In the genomic region with DNA sequence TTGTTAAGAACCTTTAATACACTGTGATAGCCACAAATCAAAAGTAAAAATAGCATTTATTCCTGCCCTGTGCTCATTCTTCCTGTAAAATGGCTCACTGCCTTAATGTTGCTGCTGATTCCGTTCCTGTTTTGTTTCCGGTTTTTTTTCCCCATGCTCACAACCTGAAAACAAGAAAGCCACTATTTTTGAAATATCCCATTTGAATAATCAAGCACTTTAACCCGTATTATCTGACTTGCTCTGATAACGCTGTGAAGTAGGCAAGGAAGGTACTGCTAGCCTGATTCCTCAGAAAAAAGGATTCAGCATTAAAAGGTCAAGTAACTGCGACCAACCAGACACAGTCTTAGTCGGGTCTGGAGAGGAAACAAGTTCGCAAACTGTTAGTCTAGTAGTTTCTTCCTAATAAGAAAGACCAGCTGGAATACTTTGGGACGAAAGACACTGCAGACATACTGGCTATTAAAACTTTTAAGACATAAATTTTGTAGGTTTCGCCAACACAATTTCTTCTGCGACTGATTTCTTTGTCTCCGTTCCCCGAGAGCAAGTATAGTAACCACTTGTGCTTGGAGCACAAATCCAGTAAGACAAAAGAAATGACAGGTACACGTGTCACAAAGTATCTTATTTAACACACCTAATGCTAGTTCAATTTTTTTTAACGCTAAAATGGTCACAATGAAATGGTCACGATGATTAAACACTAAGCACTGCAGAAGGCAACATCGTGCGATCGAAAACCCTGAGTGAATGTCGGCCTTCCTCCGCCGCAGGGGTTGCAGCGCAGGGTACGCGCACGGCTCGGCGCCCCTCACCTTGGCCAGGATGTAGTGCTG, we compare ENCODE assay signal across 8 cellular contexts. TPM values are rescaled to one million over a fixed set of nuclear protein-coding genes. Genes with fewer than 3 reads are reported as not detected.
DNase-seq lines count a peak whose midpoint lies in the region; ATAC-seq and TF ChIP-seq lines count a peak whose summit lies in the region.

No MANE protein-coding gene starts in this region.

- no peak for DNase-seq in activated CD8-positive, alpha-beta memory T cell treated with anti-CD3 and anti-CD28 coated beads, Interleukin-2, amount 10 ng/mL, durations not matched to agents 7 days and 5 days
- DNase-seq in activated CD8-positive, alpha-beta memory T cell treated with anti-CD3 and anti-CD28 coated beads, Interleukin-2, amount 50 U/mL, for 48 hours, result no peak
- DNase-seq in NCI-H2227 (lab: John Stamatoyannopoulos, UW; ENCODE audit: unreplicated experiment) (peak; percentile 29), hepatic stellate cell (ENCODE audit: low spot score) (peak; percentile 7), retinal pigment epithelial cell (ENCODE audit: low read depth) (no peak), cerebellar nuclear complex (lab: John Stamatoyannopoulos, UW) (no peak)
- peak; percentile 17 for DNase-seq in activated naive CD8-positive, alpha-beta T cell treated with anti-CD3 and anti-CD28 coated beads, Interleukin-2, amount 50 U/mL, for 24 hours

- H3K9me3 Mint-ChIP-seq in activated CD8-positive, alpha-beta memory T cell treated with anti-CD3 and anti-CD28 coated beads, Interleukin-2, amount 10 ng/mL, durations not matched to agents 7 days and 5 days (ENCODE audit: low read depth), result no peaks in the 10 kb centered on the region
- H3K9me3 Mint-ChIP-seq in activated naive CD8-positive, alpha-beta T cell treated with anti-CD3 and anti-CD28 coated beads, Interleukin-2, amount 50 U/mL, for 24 hours, result no peaks in the 10 kb centered on the region

- no peak for TF ChIP-seq CTCF in retinal pigment epithelial cell (conservative IDR thresholded peaks at IDR 0.05; ENCODE audit: low read depth, low read length)

- CTCF ChIA-PET in activated CD8-positive, alpha-beta memory T cell treated with anti-CD3 and anti-CD28 coated beads, Interleukin-2, amount 10 ng/mL, durations not matched to agents 7 days and 5 days (lab: Charles Lee), result no interaction called here

- H3K4me3 Mint-ChIP-seq in activated CD8-positive, alpha-beta memory T cell treated with anti-CD3 and anti-CD28 coated beads, Interleukin-2, amount 10 ng/mL, durations not matched to agents 7 days and 5 days, result peak overlapping the region; percentile 93
- peak overlapping the region; percentile 92 for H3K4me3 Mint-ChIP-seq in activated naive CD8-positive, alpha-beta T cell treated with anti-CD3 and anti-CD28 coated beads, Interleukin-2, amount 50 U/mL, for 24 hours

- no peaks in the 10 kb centered on the region for H3K27me3 Mint-ChIP-seq in activated CD8-positive, alpha-beta memory T cell treated with anti-CD3 and anti-CD28 coated beads, Interleukin-2, amount 10 ng/mL, durations not matched to agents 7 days and 5 days
- no peaks in the 10 kb centered on the region for H3K27me3 Mint-ChIP-seq in activated naive CD8-positive, alpha-beta T cell treated with anti-CD3 and anti-CD28 coated beads, Interleukin-2, amount 50 U/mL, for 24 hours

- peaks cover 29% of the 10 kb centered on the region for H3K4me1 Mint-ChIP-seq in activated CD8-positive, alpha-beta memory T cell treated with anti-CD3 and anti-CD28 coated beads, Interleukin-2, amount 10 ng/mL, durations not matched to agents 7 days and 5 days
- H3K4me1 Mint-ChIP-seq in activated naive CD8-positive, alpha-beta T cell treated with anti-CD3 and anti-CD28 coated beads, Interleukin-2, amount 50 U/mL, for 24 hours, result peaks cover 63% of the 10 kb centered on the region

- peak overlapping the region; percentile 98 for H3K27ac Mint-ChIP-seq in activated CD8-positive, alpha-beta memory T cell treated with anti-CD3 and anti-CD28 coated beads, Interleukin-2, amount 10 ng/mL, durations not matched to agents 7 days and 5 days
- H3K27ac Mint-ChIP-seq in activated naive CD8-positive, alpha-beta T cell treated with anti-CD3 and anti-CD28 coated beads, Interleukin-2, amount 50 U/mL, for 24 hours, result peak overlapping the region; percentile 99

- H3K36me3 Mint-ChIP-seq in activated CD8-positive, alpha-beta memory T cell treated with anti-CD3 and anti-CD28 coated beads, Interleukin-2, amount 10 ng/mL, durations not matched to agents 7 days and 5 days, result peaks cover 15% of the 10 kb centered on the region
- peaks cover 26% of the 10 kb centered on the region for H3K36me3 Mint-ChIP-seq in activated naive CD8-positive, alpha-beta T cell treated with anti-CD3 and anti-CD28 coated beads, Interleukin-2, amount 50 U/mL, for 24 hours (ENCODE audit: low read depth)

- peak overlapping the region; percentile 80 for H3K4me3 ChIP-seq in retinal pigment epithelial cell (ENCODE audit: low read length)

- peak; percentile 0 for ATAC-seq in activated CD8-positive, alpha-beta memory T cell treated with anti-CD3 and anti-CD28 coated beads, Interleukin-2, amount 10 ng/mL, durations not matched to agents 7 days and 5 days
- ATAC-seq in HG02870 (IDR thresholded peaks at IDR 0.05; ENCODE audit: unreplicated experiment), result peak; percentile 0
- ATAC-seq in activated naive CD8-positive, alpha-beta T cell treated with anti-CD3 and anti-CD28 coated beads, Interleukin-2, amount 50 U/mL, for 24 hours, result peak; percentile 21

RNA-seq across cellular contexts. Expression of a gene that starts 0.8 kb away (rescaled TPM):
- total RNA-seq in activated CD8-positive, alpha-beta memory T cell treated with anti-CD3 and anti-CD28 coated beads, Interleukin-2, amount 10 ng/mL, durations not matched to agents 7 days and 5 days, result 10 to 100 TPM; 13.2 to 15.5 TPM

Comparison
In these comparisons a context has a peak if more than half of its experiments do, and no peak if none do; other contexts are left out.
1. DNase-seq: peak in NCI-H2227 (single experiment), activated naive CD8-positive, alpha-beta T cell treated with anti-CD3 and anti-CD28 coated beads, Interleukin-2, amount 50 U/mL, for 24 hours (single experiment) and hepatic stellate cell (single experiment); none in activated CD8-positive, alpha-beta memory T cell treated with anti-CD3 and anti-CD28 coated beads, Interleukin-2, amount 10 ng/mL, durations not matched to agents 7 days and 5 days (single experiment), activated CD8-positive, alpha-beta memory T cell treated with anti-CD3 and anti-CD28 coated beads, Interleukin-2, amount 50 U/mL, for 48 hours (single experiment), retinal pigment epithelial cell (single experiment) and cerebellar nuclear complex (0 of 2).
2. Peak in every context shown above with its lines, with median percentiles within 50 percentile points of each other: ATAC-seq.